In genomic region chr7:24576171-24577052, GRCh38 we compare ENCODE assay signal across 8 cellular contexts. TPM values are rescaled to one million over a fixed set of nuclear protein-coding genes. Genes with fewer than 3 reads are reported as not detected.
A peak's percentile ranks its signal among the peaks of the same experiment; 100 is the strongest.
DNase-seq lines count a peak whose midpoint lies in the region; ATAC-seq, FAIRE-seq and TF ChIP-seq lines count a peak whose summit lies in the region.

No MANE protein-coding gene starts in this region.

- H3K36me3 Mint-ChIP-seq in CD14-positive monocyte (peaks cover 0 to 6% of the 10 kb centered on the region in 2 donors), astrocyte (ENCODE audit: low read depth, unreplicated experiment) (no peaks in the 10 kb centered on the region)

- H3K9ac ChIP-seq in astrocyte (ENCODE audit: low read length) (no peak overlapping the region), kidney (ENCODE audit: low read length in 2 of 2) (no peak overlapping the region)

- DNase-seq in CD14-positive monocyte (ENCODE audit: low spot score): no peak
- peak; percentile 52 for DNase-seq in NCI-H460 (ENCODE audit: extremely low read depth, low read depth)
- DNase-seq in astrocyte (ENCODE audit: low read depth): peak; percentile 65
- no peak for DNase-seq in kidney
- no peak for DNase-seq in activated CD4-positive, alpha-beta T cell treated with anti-CD3 and anti-CD28 coated beads for 1 hour

- H3K9me3 ChIP-seq in astrocyte (ENCODE audit: insufficient read depth, low read depth, low read length) (no peaks in the 10 kb centered on the region), kidney (ENCODE audit: control insufficient read depth in 1 of 2, low read length in 2 of 2) (no peaks in the 10 kb centered on the region)

- H3K27ac Mint-ChIP-seq in CD14-positive monocyte (no peak overlapping the region), astrocyte (ENCODE audit: unreplicated experiment) (no peak overlapping the region)

- H2AFZ ChIP-seq in astrocyte (ENCODE audit: low read depth, low read length): no peak overlapping the region

- H3K36me3 ChIP-seq in astrocyte (ENCODE audit: insufficient read depth, low read length): no peaks in the 10 kb centered on the region
- H3K36me3 ChIP-seq in kidney (ENCODE audit: control insufficient read depth in 1 of 2, insufficient read depth in 2 of 2, low read length in 2 of 2): no peaks in the 10 kb centered on the region

- no peak overlapping the region for H3K4me2 ChIP-seq in astrocyte (ENCODE audit: low read length)

- no peak for FAIRE-seq in astrocyte (lab: Jason Lieb, UNC)
- peak; percentile 80 for FAIRE-seq in kidney (lab: Jason Lieb, UNC)

- peaks cover 24% of the 10 kb centered on the region for H3K4me1 Mint-ChIP-seq in CD14-positive monocyte
- H3K4me1 Mint-ChIP-seq in astrocyte (ENCODE audit: low read depth, unreplicated experiment): peaks cover 7% of the 10 kb centered on the region

- H3K9me3 Mint-ChIP-seq in CD14-positive monocyte (peaks cover 0 to 7% (median 2%) of the 10 kb centered on the region in 7 donors), astrocyte (ENCODE audit: unreplicated experiment) (no peaks in the 10 kb centered on the region)

- H3K27me3 ChIP-seq in astrocyte (ENCODE audit: insufficient read depth, low read length): peaks cover 5% of the 10 kb centered on the region

- intact Hi-C loops in CD14-positive monocyte (cut with micrococcal nuclease): no loop called here
- intact Hi-C loops in kidney (cut with DNase I): no loop called here

- TF ChIP-seq CTCF in CD14-positive monocyte (IDR thresholded peaks at IDR 0.05) (peak; percentile 76), astrocyte (IDR thresholded peaks at IDR 0.05; ENCODE audit: insufficient read depth, low read depth, low read length) (peak; percentile 76), kidney (IDR thresholded peaks at IDR 0.05; ENCODE audit: borderline replicate concordance, extremely low read depth, insufficient read depth) (peak; percentile 42)

- H3K4me3 Mint-ChIP-seq in CD14-positive monocyte: peak overlapping the region in 1 of 2 donors; percentile 52
- H3K4me3 Mint-ChIP-seq in astrocyte (ENCODE audit: unreplicated experiment): peak overlapping the region; percentile 72

- peaks cover 35% of the 10 kb centered on the region for H4K20me1 ChIP-seq in astrocyte (ENCODE audit: insufficient read depth, low read length)

- H3K27ac ChIP-seq in astrocyte (ENCODE audit: low read depth, low read length): no peak overlapping the region
- no peak overlapping the region for H3K27ac ChIP-seq in kidney (ENCODE audit: low read depth in 2 of 2, low read length in 2 of 2)

- H3K4me1 ChIP-seq in astrocyte (ENCODE audit: insufficient read depth, low read length) (peaks cover 9% of the 10 kb centered on the region), kidney (ENCODE audit: control insufficient read depth in 1 of 2, insufficient read depth in 1 of 2, low read depth in 1 of 2, low read length in 2 of 2) (peaks cover 3 to 8% of the 10 kb centered on the region in 2 donors)

- peaks cover 68% of the 10 kb centered on the region for H3K79me2 ChIP-seq in astrocyte (ENCODE audit: insufficient read depth, low read length)

- ATAC-seq in GM18517 (IDR thresholded peaks at IDR 0.05; ENCODE audit: unreplicated experiment): peak; percentile 29
- ATAC-seq in HG03442 (IDR thresholded peaks at IDR 0.05; ENCODE audit: unreplicated experiment): peak; percentile 25
- no peak for ATAC-seq in GM19397 (IDR thresholded peaks at IDR 0.05; ENCODE audit: unreplicated experiment)

- H3K27me3 Mint-ChIP-seq in CD14-positive monocyte (ENCODE audit: low read depth in 3 of 3): peaks cover 17 to 32% (median 30%) of the 10 kb centered on the region in 3 donors
- H3K27me3 Mint-ChIP-seq in astrocyte (ENCODE audit: low read depth, unreplicated experiment): peaks cover 4% of the 10 kb centered on the region

- H3K4me3 ChIP-seq in astrocyte (ENCODE audit: insufficient read depth, low read depth, low read length) (no peak overlapping the region), kidney (ENCODE audit: low read length in 2 of 2) (no peak overlapping the region)

RNA-seq across cellular contexts. Expression of gene PALS2, which starts 3.2 kb away (rescaled TPM):
- polyA plus RNA-seq in CD14-positive monocyte (1 to 10 TPM; 2.8 to 3.0 TPM), kidney (ENCODE audit: insufficient read depth, low read depth, low replicate concordance) (5.6 TPM)
- 24.9 and 26.6 TPM in 2 replicates for total RNA-seq in NCI-H460 (2014; rRNA removed; shearing (Covaris generic))
- polyA plus RNA-seq in NCI-H460 (2014; cell fraction: nucleus; rRNA removed): 9.0 and 9.9 TPM in 2 replicates
- total RNA-seq in astrocyte (30.1 and 32.7 TPM in 2 replicates), kidney (35.6 TPM)

Comparison
In these comparisons a context has a peak if more than half of its experiments do, and no peak if none do; other contexts are left out.
1. DNase-seq: peak in NCI-H460 (single experiment) and astrocyte (single experiment); none in CD14-positive monocyte (single experiment), kidney (single experiment) and activated CD4-positive, alpha-beta T cell treated with anti-CD3 and anti-CD28 coated beads for 1 hour (single experiment).
2. Peak in every context shown above with its lines, with median percentiles within 50 percentile points of each other: CTCF ChIP-seq.